Comparison of ENCODE assay signal across 22 cellular contexts in the genomic region with DNA sequence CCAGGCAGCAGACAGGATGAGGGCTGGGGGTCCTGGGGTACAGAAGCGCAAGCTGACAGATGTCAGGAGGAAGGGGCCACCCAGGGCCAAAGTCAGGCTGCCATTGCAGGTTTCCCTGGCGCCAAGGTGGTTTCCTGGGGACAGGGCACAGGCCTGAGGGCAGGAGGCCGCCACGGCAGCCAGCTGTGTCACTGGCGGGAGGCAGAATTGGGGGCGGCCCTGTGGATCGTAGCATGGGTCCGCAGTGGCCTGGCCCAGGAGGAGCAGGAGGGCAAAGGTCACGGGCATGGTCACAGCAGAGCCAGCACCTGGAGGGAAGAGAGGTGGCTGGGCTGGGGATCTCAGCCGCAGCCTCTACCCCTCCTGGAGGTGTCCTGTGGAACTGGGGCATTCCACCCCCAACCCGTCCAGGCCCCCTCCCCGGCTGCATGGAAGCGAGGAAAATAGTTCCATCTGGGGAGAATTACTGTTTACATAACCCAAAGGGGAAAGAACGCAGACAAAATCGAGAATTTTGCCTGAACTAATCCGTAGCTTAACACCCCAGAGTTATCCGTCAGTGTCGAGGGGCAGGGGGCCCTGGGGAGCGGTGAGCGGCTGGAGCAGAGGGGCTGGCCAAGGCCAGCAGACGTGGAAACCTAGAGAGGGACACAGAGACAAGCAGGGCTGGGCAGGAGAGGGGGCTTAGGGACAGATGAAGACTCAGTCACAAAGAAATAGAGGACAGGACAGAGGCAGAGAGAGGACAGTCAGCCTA. TPM values are rescaled to one million over a fixed set of nuclear protein-coding genes. Genes with fewer than 3 reads are reported as not detected.
DNase-seq lines count a peak whose midpoint lies in the region; ATAC-seq, FAIRE-seq and TF ChIP-seq lines count a peak whose summit lies in the region.
"Had no signal": no experiment of that assay in that cellular context is flagged by ENCODE, and none has a peak within 500 bp of the region (broad histone marks: within the 10 kb centered on the region; RNA-seq: fewer than 3 reads in every experiment).

No MANE protein-coding gene starts in this region.

- no peak for TF ChIP-seq RAD21 in H1 (IDR thresholded peaks at IDR 0.05 in 1 of 2, conservative IDR thresholded peaks at IDR 0.05 in 1 of 2; ENCODE audit: low read depth in 2 of 2, low read length in 2 of 2)

- no peak overlapping the region for H3K18ac ChIP-seq in H9 (ENCODE audit: insufficient read length, low read depth, low read length)
- peak overlapping the region; percentile 60; the same call in 1 of the 2 replicates for H3K18ac ChIP-seq in H1 (ENCODE audit: extremely low read depth, low read length)
- peak overlapping the region; percentile 7 for H3K18ac ChIP-seq in neuronal stem cell (ENCODE audit: low read length)

- H2AFZ ChIP-seq in H9 (ENCODE audit: low read length) (no peak overlapping the region), H1 (ENCODE audit: low read length) (no peak overlapping the region), neuronal stem cell (ENCODE audit: low read length) (peak overlapping the region; percentile 75)

- H3K27ac Mint-ChIP-seq in Caco-2 (ENCODE audit: unreplicated experiment) (peak overlapping the region; percentile 33), H9 (peak overlapping the region in 2 of 3 experiments; percentile 27 to 46; a peak in 3 of 7 replicates)

- no peak for TF ChIP-seq EP300 in H1 (IDR thresholded peaks at IDR 0.05; ENCODE audit: borderline replicate concordance in 1 of 2, low read depth in 2 of 2, low read length in 2 of 2)

- no peak overlapping the region for H3K4me2 ChIP-seq in H9 (ENCODE audit: insufficient read depth, insufficient read length, low read length)
- H3K4me2 ChIP-seq in H1 (ENCODE audit: insufficient read depth in 1 of 2, low read depth in 2 of 2, low read length in 2 of 2), result no peak overlapping the region
- no peak overlapping the region for H3K4me2 ChIP-seq in neuronal stem cell (ENCODE audit: insufficient read depth, low read length, poor library complexity, severe bottlenecking)

- H3K4me3 Mint-ChIP-seq in Caco-2 (ENCODE audit: unreplicated experiment), result no peak overlapping the region
- peak overlapping the region in 1 of 2 experiments; percentile 27; a peak in 1 of 5 replicates for H3K4me3 Mint-ChIP-seq in H9
- H3K4me3 Mint-ChIP-seq: CD14-positive monocyte had no signal

- H3K4me1 Mint-ChIP-seq in Caco-2 (ENCODE audit: low read depth, unreplicated experiment) (peaks cover 9% of the 10 kb centered on the region), H9 (peaks cover 29 to 35% of the 10 kb centered on the region in 2 experiments)

- H3K27me3 Mint-ChIP-seq in Caco-2 (ENCODE audit: insufficient read depth, unreplicated experiment) (no peaks in the 10 kb centered on the region), H9 (ENCODE audit: low read depth) (peaks cover 2% of the 10 kb centered on the region)

- H3K9me3 Mint-ChIP-seq in Caco-2 (ENCODE audit: unreplicated experiment) (peaks cover 11% of the 10 kb centered on the region), H9 (peaks cover 8 to 11% of the 10 kb centered on the region in 2 experiments)

- H3K79me2 ChIP-seq in H9 (ENCODE audit: insufficient read depth, low read length) (no peaks in the 10 kb centered on the region), H1 (ENCODE audit: control insufficient read depth in 1 of 2, insufficient read depth in 2 of 2, low read length in 2 of 2) (no peaks in the 10 kb centered on the region; a peak in 1 of 4 replicates)

- no peak overlapping the region for H3K14ac ChIP-seq in H9 (ENCODE audit: insufficient read depth, low read length)
- H3K14ac ChIP-seq in H1 (ENCODE audit: insufficient read length), result no peak overlapping the region
- peak overlapping the region; percentile 31 for H3K14ac ChIP-seq in neuronal stem cell (ENCODE audit: low read length)

- DNase-seq in Caco-2 (no peak), H9 (no peak), H1 (ENCODE audit: low read depth in 1 of 2, low spot score in 2 of 2) (no peak), neuronal stem cell (ENCODE audit: low spot score) (no peak)
- DNase-seq in effector CD8-positive, alpha-beta T cell (lab: John Stamatoyannopoulos, UW), result no peak
- DNase-seq in activated effector memory CD4-positive, alpha-beta T cell treated with Interleukin-2 at 50 U/mL for 16 hours, result no peak
- DNase-seq: COR-L47; DMS79 treated with DMSO at 0.1 percent for 48 hours; GOT3; NCI-H187; NCI-H345; NCI-H526 treated with DMSO at 0.1 percent for 48 hours; NK-92 treated with Interleukin-12 subunit alpha and Interleukin-12 subunit beta, amount 100 ng/mL, for 24 hours; SHP77 had no signal

- H2BK20ac ChIP-seq in H9 (ENCODE audit: low read depth, low read length, poor library complexity, severe bottlenecking), result no peak overlapping the region
- H2BK20ac ChIP-seq in H1 (ENCODE audit: low read length), result no peak overlapping the region

- no peak overlapping the region for H4K91ac ChIP-seq in H9 (ENCODE audit: insufficient read length, low read depth, low read length)
- H4K91ac ChIP-seq in H1 (replicated peaks; ENCODE audit: insufficient read length, low read length), result no peak overlapping the region
- no peak overlapping the region for H4K91ac ChIP-seq in neuronal stem cell (ENCODE audit: low read depth, low read length, poor library complexity)

- H2AK5ac ChIP-seq in H9 (ENCODE audit: insufficient read length, low read length), result no peak overlapping the region
- H2AK5ac ChIP-seq in H1 (ENCODE audit: low read depth, low read length), result no peak overlapping the region
- H2AK5ac ChIP-seq in neuronal stem cell (ENCODE audit: low read depth, low read length), result peak overlapping the region; percentile 76

- no peak overlapping the region for H4K8ac ChIP-seq in H9 (replicated peaks; ENCODE audit: insufficient read length, low read depth, low read length)
- H4K8ac ChIP-seq in H1 (ENCODE audit: extremely low read depth, insufficient read depth, low read length), result peak overlapping the region; percentile 35; the same call in 1 of the 2 replicates
- no peak overlapping the region for H4K8ac ChIP-seq in neuronal stem cell (ENCODE audit: low read depth, low read length)

- no peak overlapping the region for H4K5ac ChIP-seq in H9 (ENCODE audit: insufficient read length, low read depth, low read length)
- no peak overlapping the region for H4K5ac ChIP-seq in H1 (ENCODE audit: insufficient read length, low read depth, low read length)

- H3K9me3 ChIP-seq in Caco-2 (no peaks in the 10 kb centered on the region), H9 (ENCODE audit: control insufficient read depth, low read depth, low read length) (no peaks in the 10 kb centered on the region), H1 (ENCODE audit: insufficient read depth in 2 of 2, low read depth in 1 of 2, low read length in 1 of 2) (peaks cover 0 to 3% of the 10 kb centered on the region in 2 experiments; a peak in 1 of 4 replicates), neuronal stem cell (replicated peaks in 1 of 2; ENCODE audit: control insufficient read depth in 2 of 2, insufficient read depth in 1 of 2, low read depth in 1 of 2, low read length in 2 of 2) (peaks cover 0 to 2% of the 10 kb centered on the region in 2 donors)

- WGBS in H9 (ENCODE audit: extremely low coverage, insufficient read length, low lambda C conversion rate), result no CpG with 5 or more reads among the region's 21 CpGs
- 89% methylated on average over 21 of the region's 21 CpGs; no CpG with 5 or more reads in 1 of the 2 experiments for WGBS in H1 (ENCODE audit: extremely low coverage in 1 of 2, insufficient coverage in 1 of 2, insufficient read length in 1 of 2, insufficient replicate concordance in 2 of 2, low coverage in 1 of 2, low lambda C conversion rate in 2 of 2, missing lambda C conversion rate in 1 of 2), 2 experiments
- WGBS in neuronal stem cell (ENCODE audit: extremely low coverage in 2 of 2, insufficient read length in 2 of 2, insufficient replicate concordance in 1 of 2), 2 donors, result no CpG with 5 or more reads among the region's 21 CpGs

- no peaks in the 10 kb centered on the region for H3K36me3 ChIP-seq in Caco-2 (ENCODE audit: control insufficient read depth, insufficient read depth, low read length)
- H3K36me3 ChIP-seq in H1 (ENCODE audit: control insufficient read depth in 2 of 4, insufficient read depth in 4 of 4, low read length in 3 of 4), result no peaks in the 10 kb centered on the region
- no peaks in the 10 kb centered on the region for H3K36me3 ChIP-seq in neuronal stem cell (replicated peaks in 1 of 2; ENCODE audit: control insufficient read depth in 2 of 2, insufficient read depth in 2 of 2, low read length in 2 of 2)

- POLR2A ChIA-PET in Caco-2 (lab: Charles Lee), result no interaction called here
- POLR2A ChIA-PET in H1 (lab: Charles Lee; ENCODE audit: partially characterized antibody), result interaction anchor here (1.4 kb wide), 1 partner anchor 25 kb away, joined by 5 read pairs; the partner anchor contains the start of gene CA11

- H3K9ac ChIP-seq in H9 (ENCODE audit: extremely low read depth, insufficient read length, low read length) (no peak overlapping the region), H1 (replicated peaks in 1 of 4; ENCODE audit: extremely low read depth in 1 of 4, low read depth in 3 of 4, low read length in 3 of 4) (no peak overlapping the region), neuronal stem cell (ENCODE audit: low read depth, low read length, poor library complexity) (no peak overlapping the region)

- no peak overlapping the region for H2BK5ac ChIP-seq in H9 (ENCODE audit: insufficient read length, low read length)
- H2BK5ac ChIP-seq in H1 (ENCODE audit: low read depth, low read length), result no peak overlapping the region
- H2BK5ac ChIP-seq in neuronal stem cell (ENCODE audit: low read length), result no peak overlapping the region

- no peak for TF ChIP-seq POLR2A in H1 (IDR thresholded peaks at IDR 0.05; ENCODE audit: control extremely low read depth in 1 of 2, low read depth in 2 of 2, low read length in 2 of 2)

- intact Hi-C loops in Caco-2 (cut with micrococcal nuclease; ENCODE audit: unreplicated experiment), result no loop called here

- no peaks in the 10 kb centered on the region for H3K79me1 ChIP-seq in H9 (ENCODE audit: insufficient read depth, low read depth, low read length, poor library complexity, severe bottlenecking)
- no peaks in the 10 kb centered on the region for H3K79me1 ChIP-seq in H1 (ENCODE audit: low read depth, low read length)
- H3K79me1 ChIP-seq in neuronal stem cell (ENCODE audit: low read depth, low read length), result peaks cover 1% of the 10 kb centered on the region

- H3K4me3 ChIP-seq in Caco-2 (ENCODE audit: low read depth, low read length) (no peak overlapping the region), H1 (ENCODE audit: extremely low read depth in 1 of 4, insufficient read depth in 2 of 4, low read depth in 3 of 4, low read length in 4 of 4) (no peak overlapping the region), neuronal stem cell (ENCODE audit: low read length in 2 of 2) (no peak overlapping the region)

- FAIRE-seq in H1 (lab: Jason Lieb, UNC), result no peak
- FAIRE-seq: GM18507 had no signal

- no peaks in the 10 kb centered on the region for H3K36me3 Mint-ChIP-seq in Caco-2 (ENCODE audit: insufficient read depth, unreplicated experiment)
- peaks cover 0 to 9% (median 7%) of the 10 kb centered on the region in 3 experiments; a peak in 5 of 7 replicates for H3K36me3 Mint-ChIP-seq in H9 (ENCODE audit: insufficient read depth in 1 of 3, low read depth in 3 of 3)
- H3K36me3 Mint-ChIP-seq: CD14-positive monocyte had no signal

- H2BK120ac ChIP-seq in H9 (ENCODE audit: low read depth, low read length, poor library complexity, severe bottlenecking) (no peak overlapping the region), H1 (replicated peaks; ENCODE audit: low read depth, low read length) (no peak overlapping the region), neuronal stem cell (ENCODE audit: low read depth, low read length) (no peak overlapping the region)

- no TSS peak for BruUV-seq in Caco-2 (replicated peaks; lab: Mats Ljungman, UMichigan)

- ATAC-seq in HG03135 (IDR thresholded peaks at IDR 0.05; ENCODE audit: unreplicated experiment), result no peak
- ATAC-seq: SK-N-SH treated with all-trans-retinoic acid at 6 μM for 48 hours had no signal

- H3T11ph ChIP-seq in H9 (ENCODE audit: low read length), result no peak overlapping the region

- H3K23ac ChIP-seq in H9 (ENCODE audit: insufficient read length, low read depth, low read length) (no peak overlapping the region), H1 (ENCODE audit: insufficient read length) (no peak overlapping the region), neuronal stem cell (ENCODE audit: low read depth, low read length, poor library complexity) (peak overlapping the region; percentile 32)

- H3K56ac ChIP-seq in H9 (ENCODE audit: insufficient read length, low read depth, low read length), result no peak overlapping the region
- no peak overlapping the region for H3K56ac ChIP-seq in H1 (replicated peaks; ENCODE audit: insufficient read length, low read depth, low read length)

- H2BK15ac ChIP-seq in H9 (ENCODE audit: low read depth, low read length) (no peak overlapping the region), H1 (ENCODE audit: low read length) (0 out of 2 replicates have a peak overlapping the region, but pooled peaks have one; percentile 46), neuronal stem cell (ENCODE audit: low read length) (peak overlapping the region; percentile 83)

- H3K27ac ChIP-seq in H9 (ENCODE audit: insufficient read length, low read depth, low read length), result no peak overlapping the region
- H3K27ac ChIP-seq in H1 (ENCODE audit: low read depth, low read length), result no peak overlapping the region
- H3K27ac ChIP-seq in neuronal stem cell (replicated peaks; ENCODE audit: low read length), result no peak overlapping the region

- H2BK12ac ChIP-seq in H9 (ENCODE audit: insufficient read length, low read depth, low read length) (no peak overlapping the region), H1 (ENCODE audit: low read depth, low read length) (no peak overlapping the region), neuronal stem cell (ENCODE audit: low read length) (peak overlapping the region; percentile 30)

- H4K20me1 ChIP-seq in H9 (ENCODE audit: control insufficient read depth, insufficient read depth, insufficient read length) (peaks cover 2% of the 10 kb centered on the region), H1 (replicated peaks in 1 of 2; ENCODE audit: control insufficient read depth in 1 of 2, insufficient read depth in 2 of 2, low read length in 2 of 2) (peaks cover 0 to 4% of the 10 kb centered on the region in 2 experiments)

- CTCF ChIA-PET in Caco-2 (lab: Charles Lee) (no interaction called here), H1 (lab: Charles Lee; ENCODE audit: partially characterized antibody) (interaction anchor here (0.6 to 1.5 kb wide), 6 partner anchors 8 to 124 kb away, joined by 3 to 4 read pairs (median 3); partner anchors contain the start of gene CA11)

- peaks cover 11% of the 10 kb centered on the region for H3K4me1 ChIP-seq in Caco-2
- H3K4me1 ChIP-seq in H9 (ENCODE audit: insufficient read depth, low read length), result no peaks in the 10 kb centered on the region; the same call in 1 of the 2 replicates
- peaks cover 2 to 23% (median 19%) of the 10 kb centered on the region in 4 experiments for H3K4me1 ChIP-seq in H1 (replicated peaks in 1 of 4; ENCODE audit: control insufficient read depth in 3 of 4, insufficient read depth in 4 of 4, low read length in 3 of 4)
- H3K4me1 ChIP-seq in neuronal stem cell (ENCODE audit: control insufficient read depth in 2 of 2, insufficient read depth in 1 of 2, low read depth in 1 of 2, low read length in 2 of 2), result peaks cover 12 to 13% of the 10 kb centered on the region in 2 donors

- H3K27me3 ChIP-seq in Caco-2 (replicated peaks; ENCODE audit: control insufficient read depth, insufficient read depth, low read length) (no peaks in the 10 kb centered on the region), H9 (ENCODE audit: insufficient read depth, low read length) (no peaks in the 10 kb centered on the region), H1 (replicated peaks in 1 of 4; ENCODE audit: control insufficient read depth in 3 of 4, extremely low read depth in 1 of 4, insufficient read depth in 3 of 4, low read length in 3 of 4) (peaks cover 0 to 5% (median 3%) of the 10 kb centered on the region in 4 experiments; a peak in 2 of 7 replicates), neuronal stem cell (ENCODE audit: control insufficient read depth in 3 of 3, insufficient read depth in 3 of 3, low read depth in 1 of 3, low read length in 3 of 3) (peaks cover 0 to 9% (median 6%) of the 10 kb centered on the region in 3 experiments)

- TF ChIP-seq CTCF in Caco-2 (IDR thresholded peaks at IDR 0.05; ENCODE audit: insufficient read depth in 1 of 2, low read depth in 1 of 2, low read length in 1 of 2, severe bottlenecking in 1 of 2, unreplicated experiment in 1 of 2), result no peak
- TF ChIP-seq CTCF in H9 (conservative IDR thresholded peaks at IDR 0.05), result no peak
- TF ChIP-seq CTCF in H1 (IDR thresholded peaks at IDR 0.05; ENCODE audit: control extremely low read depth in 1 of 3, insufficient read depth in 1 of 3, low read depth in 1 of 3, low read length in 3 of 3), result no peak

- H3K4ac ChIP-seq in H9 (ENCODE audit: low read depth, low read length), result no peak overlapping the region
- no peak overlapping the region for H3K4ac ChIP-seq in H1 (replicated peaks; ENCODE audit: insufficient read length, low read depth, low read length)
- H3K4ac ChIP-seq in neuronal stem cell (ENCODE audit: low read length), result no peak overlapping the region

- H3K23me2 ChIP-seq in H9 (ENCODE audit: insufficient read length, low read depth, low read length, poor library complexity, severe bottlenecking) (no peaks in the 10 kb centered on the region), H1 (ENCODE audit: low read depth, low read length) (peaks cover 24% of the 10 kb centered on the region; the same call in 1 of the 2 replicates)

RNA-seq across cellular contexts. Expression of gene NTN5, which starts 1.9 kb away (rescaled TPM):
- 0.12 and 0.34 TPM in 2 replicates for total RNA-seq in Caco-2 (2022)
- 0.33 and 0.55 TPM in 2 replicates for total RNA-seq in H9 (2021)
- 0.15 and 0.47 TPM in 2 replicates for total RNA-seq in H1 (2021; fragmentation: NEBNext Ultra II Directional; extraction: Animal tissue kit (Norgen Biotek cat#: 25700))
- 0.80 and 0.85 TPM in 2 replicates for polyA plus RNA-seq in H1 (2011; rRNA removed)
- 0.54 TPM for polyA plus RNA-seq in H1 (2011; cell fraction: cytosol; rRNA removed)
- 2.7 TPM for polyA plus RNA-seq in H1 (2011; cell fraction: nucleus; rRNA removed)
- polyA plus RNA-seq in H1 (2012, experiment 1 of 2), result 0.41 to 0.82 TPM (median 0.46 TPM) in 4 replicates
- polyA plus RNA-seq in H1 (2012, experiment 2 of 2), result 0.41 TPM
- 0.18 TPM for polyA plus RNA-seq in H1 (2013, experiment 1 of 2)
- polyA plus RNA-seq in H1 (2013, experiment 2 of 2), result 0.15 TPM
- 0.15 and 0.25 TPM in 2 replicates for polyA minus RNA-seq in H1 (2011; rRNA and poly(A)+ RNA removed)
- polyA minus RNA-seq in H1 (2011; cell fraction: cytosol; rRNA and poly(A)+ RNA removed), result not detected
- 1.4 TPM for polyA minus RNA-seq in H1 (2011; cell fraction: nucleus; rRNA and poly(A)+ RNA removed)
- 1.2 TPM for polyA plus RNA-seq in neuronal stem cell (2013, experiment 1 of 2)
- polyA plus RNA-seq in neuronal stem cell (2013, experiment 2 of 2), result 1.3 TPM
- total RNA-seq: A673, HT1080 had no signal
- polyA plus RNA-seq: CD14-positive monocyte had no signal

RNA-seq across cellular contexts. Expression of gene CA11, which starts 24.9 kb away (rescaled TPM):
- total RNA-seq in Caco-2 (2022), result 10.5 and 15.9 TPM in 2 replicates
- total RNA-seq in H9 (2021), result 102 and 107 TPM in 2 replicates
- total RNA-seq in H1 (2021; fragmentation: NEBNext Ultra II Directional; extraction: Animal tissue kit (Norgen Biotek cat#: 25700)), result 51.7 and 53.0 TPM in 2 replicates
- 71.4 and 78.9 TPM in 2 replicates for polyA plus RNA-seq in H1 (2011; rRNA removed)
- polyA plus RNA-seq in H1 (2011; cell fraction: cytosol; rRNA removed), result 62.3 TPM
- polyA plus RNA-seq in H1 (2011; cell fraction: nucleus; rRNA removed), result 77.1 TPM
- polyA plus RNA-seq in H1 (2012, experiment 1 of 2), result 78.7 to 120 TPM (median 114 TPM) in 4 replicates
- 89.3 TPM for polyA plus RNA-seq in H1 (2012, experiment 2 of 2)
- polyA plus RNA-seq in H1 (2013, experiment 1 of 2), result 127 TPM
- 134 TPM for polyA plus RNA-seq in H1 (2013, experiment 2 of 2)
- 18.5 and 21.1 TPM in 2 replicates for polyA minus RNA-seq in H1 (2011; rRNA and poly(A)+ RNA removed)
- 18.4 TPM for polyA minus RNA-seq in H1 (2011; cell fraction: cytosol; rRNA and poly(A)+ RNA removed)
- polyA minus RNA-seq in H1 (2011; cell fraction: nucleus; rRNA and poly(A)+ RNA removed), result 19.0 TPM
- polyA plus RNA-seq in neuronal stem cell (2013, experiment 1 of 2), result 117 TPM
- polyA plus RNA-seq in neuronal stem cell (2013, experiment 2 of 2), result 126 TPM

RNA-seq across cellular contexts. Expression of gene FUT2, which starts 24.9 kb away (rescaled TPM):
- 13.5 and 16.3 TPM in 2 replicates for total RNA-seq in Caco-2 (2022)
- 11.4 and 13.2 TPM in 2 replicates for total RNA-seq in H9 (2021)
- 5.0 and 7.0 TPM in 2 replicates for total RNA-seq in H1 (2021; fragmentation: NEBNext Ultra II Directional; extraction: Animal tissue kit (Norgen Biotek cat#: 25700))
- polyA plus RNA-seq in H1 (2011; rRNA removed), result 5.6 and 8.2 TPM in 2 replicates
- 4.1 TPM for polyA plus RNA-seq in H1 (2011; cell fraction: cytosol; rRNA removed)
- 6.7 TPM for polyA plus RNA-seq in H1 (2011; cell fraction: nucleus; rRNA removed)
- polyA plus RNA-seq in H1 (2012, experiment 1 of 2), result 4.2 to 7.5 TPM (median 7.2 TPM) in 4 replicates
- polyA plus RNA-seq in H1 (2012, experiment 2 of 2), result 14.2 TPM
- 4.8 TPM for polyA plus RNA-seq in H1 (2013, experiment 1 of 2)
- 5.3 TPM for polyA plus RNA-seq in H1 (2013, experiment 2 of 2)
- 9.7 and 10.8 TPM in 2 replicates for polyA minus RNA-seq in H1 (2011; rRNA and poly(A)+ RNA removed)
- polyA minus RNA-seq in H1 (2011; cell fraction: cytosol; rRNA and poly(A)+ RNA removed), result 3.7 TPM
- 10.6 TPM for polyA minus RNA-seq in H1 (2011; cell fraction: nucleus; rRNA and poly(A)+ RNA removed)
- polyA plus RNA-seq in neuronal stem cell (2013, experiment 1 of 2), result 0.06 TPM
- polyA plus RNA-seq in neuronal stem cell (2013, experiment 2 of 2), result 0.21 TPM
- total RNA-seq: A673, G401, HT1080, OCI-LY7 had no signal
- polyA plus RNA-seq: CD14-positive monocyte had no signal

RNA-seq across cellular contexts. Expression of gene DBP, which starts 33.7 kb away (rescaled TPM):
- total RNA-seq in Caco-2 (2022) (17.4 and 17.7 TPM in 2 replicates), H9 (2021) (11.4 and 12.6 TPM in 2 replicates)
- total RNA-seq in H1 (2021; fragmentation: NEBNext Ultra II Directional; extraction: Animal tissue kit (Norgen Biotek cat#: 25700)), result 8.3 and 9.9 TPM in 2 replicates
- polyA plus RNA-seq in H1 (2011; rRNA removed), result 7.5 and 8.2 TPM in 2 replicates
- polyA plus RNA-seq in H1 (2011; cell fraction: cytosol; rRNA removed), result 4.7 TPM
- polyA plus RNA-seq in H1 (2011; cell fraction: nucleus; rRNA removed), result 7.8 TPM
- polyA plus RNA-seq in H1 (2012, experiment 1 of 2), result 6.7 to 12.3 TPM (median 10.9 TPM) in 4 replicates
- 12.0 TPM for polyA plus RNA-seq in H1 (2012, experiment 2 of 2)
- polyA plus RNA-seq in H1 (2013, experiment 1 of 2), result 4.4 TPM
- 5.6 TPM for polyA plus RNA-seq in H1 (2013, experiment 2 of 2)
- 3.9 and 5.5 TPM in 2 replicates for polyA minus RNA-seq in H1 (2011; rRNA and poly(A)+ RNA removed)
- polyA minus RNA-seq in H1 (2011; cell fraction: cytosol; rRNA and poly(A)+ RNA removed), result 9.2 TPM
- polyA minus RNA-seq in H1 (2011; cell fraction: nucleus; rRNA and poly(A)+ RNA removed), result 9.2 TPM
- 17.9 TPM for polyA plus RNA-seq in neuronal stem cell (2013, experiment 1 of 2)
- 16.7 TPM for polyA plus RNA-seq in neuronal stem cell (2013, experiment 2 of 2)

RNA-seq across cellular contexts. Expression of gene MAMSTR, which starts 48.6 kb away (rescaled TPM):
- total RNA-seq in Caco-2 (2022) (1.7 and 1.9 TPM in 2 replicates), H9 (2021) (1.4 and 1.6 TPM in 2 replicates)
- 2.0 and 2.9 TPM in 2 replicates for total RNA-seq in H1 (2021; fragmentation: NEBNext Ultra II Directional; extraction: Animal tissue kit (Norgen Biotek cat#: 25700))
- 2.3 and 2.5 TPM in 2 replicates for polyA plus RNA-seq in H1 (2011; rRNA removed)
- 1.1 TPM for polyA plus RNA-seq in H1 (2011; cell fraction: cytosol; rRNA removed)
- 2.5 TPM for polyA plus RNA-seq in H1 (2011; cell fraction: nucleus; rRNA removed)
- 1.6 to 2.7 TPM (median 1.8 TPM) in 4 replicates for polyA plus RNA-seq in H1 (2012, experiment 1 of 2)
- 3.3 TPM for polyA plus RNA-seq in H1 (2012, experiment 2 of 2)
- polyA plus RNA-seq in H1 (2013, experiment 1 of 2), result 1.8 TPM
- polyA plus RNA-seq in H1 (2013, experiment 2 of 2), result 2.0 TPM
- 1.1 and 1.4 TPM in 2 replicates for polyA minus RNA-seq in H1 (2011; rRNA and poly(A)+ RNA removed)
- polyA minus RNA-seq in H1 (2011; cell fraction: cytosol; rRNA and poly(A)+ RNA removed), result 2.7 TPM
- 2.6 TPM for polyA minus RNA-seq in H1 (2011; cell fraction: nucleus; rRNA and poly(A)+ RNA removed)
- polyA plus RNA-seq in neuronal stem cell (2013, experiment 1 of 2), result 1.1 TPM
- 0.90 TPM for polyA plus RNA-seq in neuronal stem cell (2013, experiment 2 of 2)
- polyA plus RNA-seq: CD14-positive monocyte had no signal
